Comparison of ENCODE assay signal across 26 cellular contexts in the genomic region with DNA sequence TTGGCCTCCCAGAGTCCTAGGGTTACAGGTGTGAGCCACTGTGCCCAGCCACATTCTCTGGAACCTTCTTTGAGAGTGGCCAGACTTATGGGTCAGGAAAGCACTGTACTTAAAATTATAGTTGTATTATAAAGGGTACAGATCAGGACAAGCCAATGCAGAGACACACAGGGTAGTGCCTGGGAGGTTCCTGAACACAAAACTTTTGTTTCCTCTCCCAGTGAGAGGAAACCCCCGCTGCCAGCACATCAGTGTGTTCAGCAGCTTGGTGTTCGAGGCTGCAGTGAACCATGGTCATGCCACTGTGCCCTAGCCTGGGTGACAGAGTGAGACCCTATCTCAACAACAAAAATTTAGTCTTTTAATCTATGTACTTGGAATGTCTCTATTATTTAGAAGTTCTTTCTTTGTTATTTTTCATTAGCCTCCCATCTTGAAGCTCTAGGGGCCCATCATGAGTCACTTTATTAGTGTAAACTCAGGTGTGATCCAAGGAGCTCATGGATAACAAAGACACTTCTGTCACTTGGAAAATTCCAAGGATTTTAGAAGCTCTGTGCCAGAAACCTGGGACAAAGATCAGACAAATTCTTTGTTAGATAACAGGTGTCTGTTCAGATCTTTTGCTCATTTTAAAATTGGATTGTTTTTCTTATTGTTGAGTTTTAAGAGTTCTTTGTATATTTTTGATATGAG.
"Had no signal": no experiment of that assay in that cellular context is flagged by ENCODE, and none has a peak within 500 bp of the region (broad histone marks: within the 10 kb centered on the region; RNA-seq: fewer than 3 reads in every experiment).

No MANE protein-coding gene starts in this region.

- H3K4me2 ChIP-seq: neural progenitor cell had no signal

- ATAC-seq: activated CD8-positive, alpha-beta memory T cell treated with anti-CD3 and anti-CD28 coated beads, Interleukin-2, amount 10 ng/mL, durations not matched to agents 7 days and 5 days; activated naive CD8-positive, alpha-beta T cell treated with anti-CD3 and anti-CD28 coated beads, Interleukin-2, amount 50 U/mL, for 24 hours; foreskin keratinocyte; left lung; naive thymus-derived CD8-positive, alpha-beta T cell; sciatic nerve had no signal

- H3K4me3 Mint-ChIP-seq: activated CD4-positive, alpha-beta memory T cell treated with anti-CD3 and anti-CD28 coated beads for 36 hours; activated CD8-positive, alpha-beta memory T cell treated with anti-CD3 and anti-CD28 coated beads, Interleukin-2, amount 10 ng/mL, durations not matched to agents 7 days and 5 days; activated naive CD4-positive, alpha-beta T cell treated with anti-CD3 and anti-CD28 coated beads, Interleukin-2, amount 10 ng/mL, durations not matched to agents 7 days and 5 days; activated naive CD8-positive, alpha-beta T cell treated with anti-CD3 and anti-CD28 coated beads, Interleukin-2, amount 50 U/mL, for 24 hours; mesothelial cell of epicardium; naive thymus-derived CD8-positive, alpha-beta T cell; neural progenitor cell; T-helper 1 cell treated with Interleukin-12 subunit alpha and Interleukin-12 subunit beta and Interleukin-4 antibody, amounts not matched to agents 30 μg/mL and 1 μg/mL, for 36 hours had no signal

- H3K27ac Mint-ChIP-seq: activated CD4-positive, alpha-beta memory T cell treated with anti-CD3 and anti-CD28 coated beads for 36 hours; activated CD8-positive, alpha-beta memory T cell treated with anti-CD3 and anti-CD28 coated beads, Interleukin-2, amount 10 ng/mL, durations not matched to agents 7 days and 5 days; activated naive CD4-positive, alpha-beta T cell treated with anti-CD3 and anti-CD28 coated beads, Interleukin-2, amount 10 ng/mL, durations not matched to agents 7 days and 5 days; activated naive CD8-positive, alpha-beta T cell treated with anti-CD3 and anti-CD28 coated beads, Interleukin-2, amount 50 U/mL, for 24 hours; mesothelial cell of epicardium; neural progenitor cell; T-helper 1 cell treated with Interleukin-12 subunit alpha and Interleukin-12 subunit beta and Interleukin-4 antibody, amounts not matched to agents 30 μg/mL and 1 μg/mL, for 36 hours had no signal

- H3K27me3 ChIP-seq: cardiac muscle cell, foreskin keratinocyte, left lung, neural progenitor cell, thyroid gland had no signal

- FAIRE-seq: endometrium had no signal

- H3K36me3 ChIP-seq: cardiac muscle cell had no signal

- H3K9ac ChIP-seq: neural progenitor cell had no signal

- H3K4me1 Mint-ChIP-seq: mesothelial cell of epicardium, neural progenitor cell had no signal

- H2AFZ ChIP-seq: neural progenitor cell had no signal

- H3K9me3 Mint-ChIP-seq: activated CD4-positive, alpha-beta memory T cell treated with anti-CD3 and anti-CD28 coated beads for 36 hours; activated naive CD4-positive, alpha-beta T cell treated with anti-CD3 and anti-CD28 coated beads, Interleukin-2, amount 10 ng/mL, durations not matched to agents 7 days and 5 days had no signal

- H3K9me3 ChIP-seq: left lung, thyroid gland had no signal

- H3K4me1 ChIP-seq: neural progenitor cell had no signal

- DNase-seq: activated CD4-positive, alpha-beta memory T cell treated with anti-CD3 and anti-CD28 coated beads for 36 hours; activated CD4-positive, alpha-beta T cell treated with anti-CD3 and anti-CD28 coated beads for 48 hours; activated CD8-positive, alpha-beta memory T cell treated with anti-CD3 and anti-CD28 coated beads, Interleukin-2, amount 10 ng/mL, durations not matched to agents 7 days and 5 days; activated effector memory CD4-positive, alpha-beta T cell treated with anti-CD3 and anti-CD28 coated beads, Interleukin-2, amount 50 U/mL, for 16 hours; activated naive CD4-positive, alpha-beta T cell treated with anti-CD3 and anti-CD28 coated beads, Interleukin-2, amount 10 ng/mL, durations not matched to agents 7 days and 5 days; activated naive CD8-positive, alpha-beta T cell treated with anti-CD3 and anti-CD28 coated beads, Interleukin-2, amount 50 U/mL, for 24 hours; activated T-cell treated with anti-CD3 and anti-CD28 coated beads for 4 hours; effector CD4-positive, alpha-beta T cell; erythroblast; foreskin keratinocyte; left lung; naive thymus-derived CD8-positive, alpha-beta T cell; posterior cingulate gyrus; stimulated activated CD4-positive, alpha-beta T cell treated with anti-CD3 and anti-CD28 coated beads, Interleukin-2, amount 100 ng/mL, for 48 hours; stimulated activated CD8-positive, alpha-beta memory T cell treated with anti-CD3 and anti-CD28 coated beads, Interleukin-4, amount 100 ng/mL, for 48 hours; stimulated activated naive CD4-positive, alpha-beta T cell; substantia nigra; T1000; thyroid gland had no signal

- H3K27ac ChIP-seq: cardiac muscle cell, foreskin keratinocyte, left lung, neural progenitor cell, thyroid gland had no signal

- H3K27me3 Mint-ChIP-seq: activated CD4-positive, alpha-beta memory T cell treated with anti-CD3 and anti-CD28 coated beads for 36 hours; activated CD8-positive, alpha-beta memory T cell treated with anti-CD3 and anti-CD28 coated beads, Interleukin-2, amount 10 ng/mL, durations not matched to agents 7 days and 5 days; activated naive CD4-positive, alpha-beta T cell treated with anti-CD3 and anti-CD28 coated beads, Interleukin-2, amount 10 ng/mL, durations not matched to agents 7 days and 5 days; activated naive CD8-positive, alpha-beta T cell treated with anti-CD3 and anti-CD28 coated beads, Interleukin-2, amount 50 U/mL, for 24 hours; naive thymus-derived CD8-positive, alpha-beta T cell had no signal

- H3K4me3 ChIP-seq: cardiac muscle cell, left lung, lung, neural progenitor cell, thyroid gland had no signal
